8 cellular contexts compared by ENCODE assay signal in genomic region chr2:97936199-97936598, GRCh38. TPM values are rescaled to one million over a fixed set of nuclear protein-coding genes. Genes with fewer than 3 reads are reported as not detected.
DNase-seq lines count a peak whose midpoint lies in the region; ATAC-seq and TF ChIP-seq lines count a peak whose summit lies in the region.

No MANE protein-coding gene starts in this region.

- H3K9me3 Mint-ChIP-seq in CD4-positive, alpha-beta memory T cell, result peaks cover 0 to 6% (median 0%) of the 10 kb centered on the region in 8 donors

- H3K36me3 ChIP-seq in mucosa of descending colon (ENCODE audit: low read depth), result no peaks in the 10 kb centered on the region
- H3K36me3 ChIP-seq in CD4-positive, alpha-beta memory T cell (ENCODE audit: insufficient read depth, low read length), result no peaks in the 10 kb centered on the region

- H3K36me3 Mint-ChIP-seq in CD4-positive, alpha-beta memory T cell, result peaks cover 4 to 5% of the 10 kb centered on the region in 2 donors

- H3K27me3 Mint-ChIP-seq in CD4-positive, alpha-beta memory T cell, result no peaks in the 10 kb centered on the region

- no peaks in the 10 kb centered on the region for H3K9me3 ChIP-seq in mucosa of descending colon
- H3K9me3 ChIP-seq in CD4-positive, alpha-beta memory T cell (ENCODE audit: control insufficient read depth in 1 of 2, low read length in 2 of 2), result no peaks in the 10 kb centered on the region

- H3K4me1 ChIP-seq in mucosa of descending colon (ENCODE audit: low read depth), result peaks cover 31% of the 10 kb centered on the region
- peaks cover 30% of the 10 kb centered on the region for H3K4me1 ChIP-seq in CD4-positive, alpha-beta memory T cell (ENCODE audit: insufficient read depth, low read length)

- peak overlapping the region in 4 of 8 donors; percentile 23 to 43 (median 26) for H3K4me3 Mint-ChIP-seq in CD4-positive, alpha-beta memory T cell

- peak overlapping the region in 1 of 7 donors; percentile 40 for H3K27ac Mint-ChIP-seq in CD4-positive, alpha-beta memory T cell

- DNase-seq in HuH-7 (ENCODE audit: low spot score) (peak; percentile 34), mucosa of descending colon (peak in 2 of 3 donors; percentile 34 to 39), NOMO-1 treated with DMSO at 0.1 percent for 48 hours (lab: John Stamatoyannopoulos, UW; ENCODE audit: unreplicated experiment) (no peak), MV-4-11 (lab: John Stamatoyannopoulos, UW) (no peak)
- no peak for DNase-seq in CD4-positive, alpha-beta memory T cell

- POLR2A ChIA-PET in CD4-positive, alpha-beta memory T cell (lab: Charles Lee; ENCODE audit: partially characterized antibody), result no interaction called here

- ATAC-seq in GM19351 (IDR thresholded peaks at IDR 0.05; ENCODE audit: unreplicated experiment) (peak; percentile 60), mucosa of descending colon (peak; percentile 83), HG03139 (IDR thresholded peaks at IDR 0.05; ENCODE audit: unreplicated experiment) (no peak)

- CTCF ChIA-PET in CD4-positive, alpha-beta memory T cell (lab: Charles Lee; ENCODE audit: partially characterized antibody), result no interaction called here

- no peak overlapping the region for H3K27ac ChIP-seq in CD4-positive, alpha-beta memory T cell (ENCODE audit: low read depth, low read length)

- peaks cover 53 to 83% (median 66%) of the 10 kb centered on the region in 4 donors for H3K4me1 Mint-ChIP-seq in CD4-positive, alpha-beta memory T cell

- H3K27me3 ChIP-seq in CD4-positive, alpha-beta memory T cell (ENCODE audit: insufficient read depth, low read length), result no peaks in the 10 kb centered on the region

- no peak overlapping the region for H3K4me3 ChIP-seq in mucosa of descending colon
- no peak overlapping the region for H3K4me3 ChIP-seq in CD4-positive, alpha-beta memory T cell (ENCODE audit: low read length in 2 of 2)

- intact Hi-C loops in mucosa of descending colon (cut with DNase I, micrococcal nuclease), result no loop called here
- intact Hi-C loops in CD4-positive, alpha-beta memory T cell (cut with micrococcal nuclease), result no loop called here

- 0 out of 2 replicates have a peak, but pooled peaks have one; percentile 21 for TF ChIP-seq POLR2A in Raji (IDR thresholded peaks at IDR 0.05; ENCODE audit: insufficient read depth, low read depth, low read length)

- no peak for TF ChIP-seq CTCF in mucosa of descending colon (IDR thresholded peaks at IDR 0.05)

RNA-seq across cellular contexts. Expression of gene TMEM131, which starts 59.5 kb away (rescaled TPM):
- 100 to 1,000 TPM in 1 of 3 donors, 10 to 100 TPM in 2; 58.3 to 110 (median 67.7) TPM for total RNA-seq in mucosa of descending colon
- total RNA-seq in CD4-positive, alpha-beta memory T cell, result 10 to 100 TPM; 47.5 to 47.6 TPM
- 10 to 100 TPM in 1 of 2 donors, 1 to 10 TPM in 1; 6.3 to 15.3 TPM for polyA plus RNA-seq in CD4-positive, alpha-beta memory T cell

Comparison
In these comparisons a context has a peak if more than half of its experiments do, and no peak if none do; other contexts are left out.
1. DNase-seq: peak in HuH-7 (single experiment) and mucosa of descending colon (2 of 3); none in NOMO-1 treated with DMSO at 0.1 percent for 48 hours (single experiment), MV-4-11 (single experiment) and CD4-positive, alpha-beta memory T cell (0 of 5).